1 cellular context compared by ENCODE assay signal in the genomic region with DNA sequence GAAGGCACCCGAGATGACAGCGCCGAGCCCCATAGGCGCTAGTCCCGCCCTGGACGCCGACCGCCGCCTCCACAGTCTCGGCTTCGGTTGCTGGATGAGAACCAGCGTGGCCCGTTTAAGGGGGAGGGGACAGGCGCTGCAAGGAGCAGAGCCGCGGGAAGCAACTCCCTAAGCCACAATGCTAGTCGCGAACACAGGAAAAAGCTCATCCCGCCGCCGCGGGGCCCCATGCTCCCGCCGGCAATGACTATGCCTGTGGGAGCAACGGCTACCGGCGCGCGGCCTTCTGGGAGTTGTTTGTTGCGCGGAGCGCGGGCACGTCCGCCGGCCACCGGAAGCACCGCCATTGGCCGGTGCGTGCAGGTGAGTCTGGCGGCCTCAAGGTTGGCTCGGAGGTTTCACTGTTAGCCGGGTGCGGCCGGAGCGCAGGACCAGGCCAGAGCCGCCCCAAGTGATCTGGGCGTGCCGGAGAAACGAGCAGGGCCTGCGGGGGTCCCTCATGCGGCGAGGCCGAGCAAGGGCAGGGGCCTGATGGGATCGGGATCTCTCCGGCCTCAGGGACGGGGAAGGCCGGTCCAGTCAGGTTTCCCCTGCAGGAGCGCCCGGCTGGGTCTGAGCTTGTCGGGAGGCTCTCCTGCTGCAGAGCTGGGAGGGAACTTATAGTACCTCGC.
TF ChIP-seq lines count a peak whose summit lies in the region.

A gene (plus strand): TSS at position 331 of the 671 bp plus-strand sequence. CDS start 15,110 bp downstream, outside the sequence.

TF ChIP-seq in GM12878, 131 proteins besides CTCF, POLR2A, EP300 and RAD21 (continued from another document):
- TF ChIP-seq, protein P1, sequence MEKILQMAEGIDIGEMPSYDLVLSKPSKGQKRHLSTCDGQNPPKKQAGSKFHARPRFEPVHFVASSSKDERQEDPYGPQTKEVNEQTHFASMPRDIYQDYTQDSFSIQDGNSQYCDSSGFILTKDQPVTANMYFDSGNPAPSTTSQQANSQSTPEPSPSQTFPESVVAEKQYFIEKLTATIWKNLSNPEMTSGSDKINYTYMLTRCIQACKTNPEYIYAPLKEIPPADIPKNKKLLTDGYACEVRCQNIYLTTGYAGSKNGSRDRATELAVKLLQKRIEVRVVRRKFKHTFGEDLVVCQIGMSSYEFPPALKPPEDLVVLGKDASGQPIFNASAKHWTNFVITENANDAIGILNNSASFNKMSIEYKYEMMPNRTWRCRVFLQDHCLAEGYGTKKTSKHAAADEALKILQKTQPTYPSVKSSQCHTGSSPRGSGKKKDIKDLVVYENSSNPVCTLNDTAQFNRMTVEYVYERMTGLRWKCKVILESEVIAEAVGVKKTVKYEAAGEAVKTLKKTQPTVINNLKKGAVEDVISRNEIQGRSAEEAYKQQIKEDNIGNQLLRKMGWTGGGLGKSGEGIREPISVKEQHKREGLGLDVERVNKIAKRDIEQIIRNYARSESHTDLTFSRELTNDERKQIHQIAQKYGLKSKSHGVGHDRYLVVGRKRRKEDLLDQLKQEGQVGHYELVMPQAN (conservative IDR thresholded peaks at IDR 0.05): peak; percentile 42
- peak; percentile 74 to 77 for TF ChIP-seq IKZF2 (IDR thresholded peaks at IDR 0.05)
- TF ChIP-seq, protein P2, sequence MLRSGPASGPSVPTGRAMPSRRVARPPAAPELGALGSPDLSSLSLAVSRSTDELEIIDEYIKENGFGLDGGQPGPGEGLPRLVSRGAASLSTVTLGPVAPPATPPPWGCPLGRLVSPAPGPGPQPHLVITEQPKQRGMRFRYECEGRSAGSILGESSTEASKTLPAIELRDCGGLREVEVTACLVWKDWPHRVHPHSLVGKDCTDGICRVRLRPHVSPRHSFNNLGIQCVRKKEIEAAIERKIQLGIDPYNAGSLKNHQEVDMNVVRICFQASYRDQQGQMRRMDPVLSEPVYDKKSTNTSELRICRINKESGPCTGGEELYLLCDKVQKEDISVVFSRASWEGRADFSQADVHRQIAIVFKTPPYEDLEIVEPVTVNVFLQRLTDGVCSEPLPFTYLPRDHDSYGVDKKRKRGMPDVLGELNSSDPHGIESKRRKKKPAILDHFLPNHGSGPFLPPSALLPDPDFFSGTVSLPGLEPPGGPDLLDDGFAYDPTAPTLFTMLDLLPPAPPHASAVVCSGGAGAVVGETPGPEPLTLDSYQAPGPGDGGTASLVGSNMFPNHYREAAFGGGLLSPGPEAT (IDR thresholded peaks at IDR 0.05; ENCODE audit: low read depth): peak; percentile 70; the same call in 1 of the 2 replicates
- TF ChIP-seq POU2F2 (IDR thresholded peaks at IDR 0.05; ENCODE audit: borderline replicate concordance, low read depth, low read length): no peak
- no peak for TF ChIP-seq CHD1 (IDR thresholded peaks at IDR 0.05; ENCODE audit: low read depth, low read length)
- TF ChIP-seq SREBF2 (IDR thresholded peaks at IDR 0.05; ENCODE audit: low read length): no peak
- TF ChIP-seq CEBPB (IDR thresholded peaks at IDR 0.05; ENCODE audit: borderline replicate concordance in 1 of 2, low read depth in 2 of 2, low read length in 2 of 2): no peak
- TF ChIP-seq, protein P3, sequence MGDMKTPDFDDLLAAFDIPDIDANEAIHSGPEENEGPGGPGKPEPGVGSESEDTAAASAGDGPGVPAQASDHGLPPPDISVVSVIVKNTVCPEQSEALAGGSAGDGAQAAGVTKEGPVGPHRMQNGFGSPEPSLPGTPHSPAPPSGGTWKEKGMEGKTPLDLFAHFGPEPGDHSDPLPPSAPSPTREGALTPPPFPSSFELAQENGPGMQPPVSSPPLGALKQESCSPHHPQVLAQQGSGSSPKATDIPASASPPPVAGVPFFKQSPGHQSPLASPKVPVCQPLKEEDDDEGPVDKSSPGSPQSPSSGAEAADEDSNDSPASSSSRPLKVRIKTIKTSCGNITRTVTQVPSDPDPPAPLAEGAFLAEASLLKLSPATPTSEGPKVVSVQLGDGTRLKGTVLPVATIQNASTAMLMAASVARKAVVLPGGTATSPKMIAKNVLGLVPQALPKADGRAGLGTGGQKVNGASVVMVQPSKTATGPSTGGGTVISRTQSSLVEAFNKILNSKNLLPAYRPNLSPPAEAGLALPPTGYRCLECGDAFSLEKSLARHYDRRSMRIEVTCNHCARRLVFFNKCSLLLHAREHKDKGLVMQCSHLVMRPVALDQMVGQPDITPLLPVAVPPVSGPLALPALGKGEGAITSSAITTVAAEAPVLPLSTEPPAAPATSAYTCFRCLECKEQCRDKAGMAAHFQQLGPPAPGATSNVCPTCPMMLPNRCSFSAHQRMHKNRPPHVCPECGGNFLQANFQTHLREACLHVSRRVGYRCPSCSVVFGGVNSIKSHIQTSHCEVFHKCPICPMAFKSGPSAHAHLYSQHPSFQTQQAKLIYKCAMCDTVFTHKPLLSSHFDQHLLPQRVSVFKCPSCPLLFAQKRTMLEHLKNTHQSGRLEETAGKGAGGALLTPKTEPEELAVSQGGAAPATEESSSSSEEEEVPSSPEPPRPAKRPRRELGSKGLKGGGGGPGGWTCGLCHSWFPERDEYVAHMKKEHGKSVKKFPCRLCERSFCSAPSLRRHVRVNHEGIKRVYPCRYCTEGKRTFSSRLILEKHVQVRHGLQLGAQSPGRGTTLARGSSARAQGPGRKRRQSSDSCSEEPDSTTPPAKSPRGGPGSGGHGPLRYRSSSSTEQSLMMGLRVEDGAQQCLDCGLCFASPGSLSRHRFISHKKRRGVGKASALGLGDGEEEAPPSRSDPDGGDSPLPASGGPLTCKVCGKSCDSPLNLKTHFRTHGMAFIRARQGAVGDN (IDR thresholded peaks at IDR 0.05): peak; percentile 93
- no peak for TF ChIP-seq BCL11A (IDR thresholded peaks at IDR 0.05; ENCODE audit: low read depth, low read length)
- TF ChIP-seq ZNF384 (IDR thresholded peaks at IDR 0.05; ENCODE audit: borderline replicate concordance, low read depth, low read length): no peak
- peak; percentile 77 for TF ChIP-seq EED (IDR thresholded peaks at IDR 0.05; ENCODE audit: low read depth)
- no peak for TF ChIP-seq MYC (IDR thresholded peaks at IDR 0.05; ENCODE audit: insufficient read depth, insufficient read length, insufficient replicate concordance, low read length, severe bottlenecking)
- TF ChIP-seq RELA (IDR thresholded peaks at IDR 0.05; ENCODE audit: borderline replicate concordance, partially characterized antibody): no peak
- TF ChIP-seq BMI1 (IDR thresholded peaks at IDR 0.05; ENCODE audit: borderline replicate concordance): no peak
- TF ChIP-seq, protein P4, sequence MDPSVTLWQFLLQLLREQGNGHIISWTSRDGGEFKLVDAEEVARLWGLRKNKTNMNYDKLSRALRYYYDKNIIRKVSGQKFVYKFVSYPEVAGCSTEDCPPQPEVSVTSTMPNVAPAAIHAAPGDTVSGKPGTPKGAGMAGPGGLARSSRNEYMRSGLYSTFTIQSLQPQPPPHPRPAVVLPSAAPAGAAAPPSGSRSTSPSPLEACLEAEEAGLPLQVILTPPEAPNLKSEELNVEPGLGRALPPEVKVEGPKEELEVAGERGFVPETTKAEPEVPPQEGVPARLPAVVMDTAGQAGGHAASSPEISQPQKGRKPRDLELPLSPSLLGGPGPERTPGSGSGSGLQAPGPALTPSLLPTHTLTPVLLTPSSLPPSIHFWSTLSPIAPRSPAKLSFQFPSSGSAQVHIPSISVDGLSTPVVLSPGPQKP (IDR thresholded peaks at IDR 0.05; ENCODE audit: low read depth, low read length): peak; percentile 58; the same call in 1 of the 2 replicates
- TF ChIP-seq, protein P5, sequence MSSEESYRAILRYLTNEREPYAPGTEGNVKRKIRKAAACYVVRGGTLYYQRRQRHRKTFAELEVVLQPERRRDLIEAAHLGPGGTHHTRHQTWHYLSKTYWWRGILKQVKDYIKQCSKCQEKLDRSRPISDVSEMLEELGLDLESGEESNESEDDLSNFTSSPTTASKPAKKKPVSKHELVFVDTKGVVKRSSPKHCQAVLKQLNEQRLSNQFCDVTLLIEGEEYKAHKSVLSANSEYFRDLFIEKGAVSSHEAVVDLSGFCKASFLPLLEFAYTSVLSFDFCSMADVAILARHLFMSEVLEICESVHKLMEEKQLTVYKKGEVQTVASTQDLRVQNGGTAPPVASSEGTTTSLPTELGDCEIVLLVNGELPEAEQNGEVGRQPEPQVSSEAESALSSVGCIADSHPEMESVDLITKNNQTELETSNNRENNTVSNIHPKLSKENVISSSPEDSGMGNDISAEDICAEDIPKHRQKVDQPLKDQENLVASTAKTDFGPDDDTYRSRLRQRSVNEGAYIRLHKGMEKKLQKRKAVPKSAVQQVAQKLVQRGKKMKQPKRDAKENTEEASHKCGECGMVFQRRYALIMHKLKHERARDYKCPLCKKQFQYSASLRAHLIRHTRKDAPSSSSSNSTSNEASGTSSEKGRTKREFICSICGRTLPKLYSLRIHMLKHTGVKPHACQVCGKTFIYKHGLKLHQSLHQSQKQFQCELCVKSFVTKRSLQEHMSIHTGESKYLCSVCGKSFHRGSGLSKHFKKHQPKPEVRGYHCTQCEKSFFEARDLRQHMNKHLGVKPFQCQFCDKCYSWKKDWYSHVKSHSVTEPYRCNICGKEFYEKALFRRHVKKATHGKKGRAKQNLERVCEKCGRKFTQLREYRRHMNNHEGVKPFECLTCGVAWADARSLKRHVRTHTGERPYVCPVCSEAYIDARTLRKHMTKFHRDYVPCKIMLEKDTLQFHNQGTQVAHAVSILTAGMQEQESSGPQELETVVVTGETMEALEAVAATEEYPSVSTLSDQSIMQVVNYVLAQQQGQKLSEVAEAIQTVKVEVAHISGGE (CRISPR knock-in tag; IDR thresholded peaks at IDR 0.05): no peak
- no peak for TF ChIP-seq SMC3 (IDR thresholded peaks at IDR 0.05; ENCODE audit: borderline replicate concordance, low read length)
- TF ChIP-seq HDAC6 (IDR thresholded peaks at IDR 0.05; ENCODE audit: unreplicated experiment): no peak
- no peak for TF ChIP-seq RCOR1 (conservative IDR thresholded peaks at IDR 0.05; ENCODE audit: low read depth, low read length)
- peak; percentile 32; the same call in 1 of the 2 replicates for TF ChIP-seq LARP7 (IDR thresholded peaks at IDR 0.05)
- peak; percentile 87; the same call in 1 of the 2 replicates for TF ChIP-seq ASH2L (IDR thresholded peaks at IDR 0.05; ENCODE audit: borderline replicate concordance, low read depth)
- no peak for TF ChIP-seq PAX5 (IDR thresholded peaks at IDR 0.05; ENCODE audit: borderline replicate concordance, low read depth, low read length)
- no peak for TF ChIP-seq IRF4 (IDR thresholded peaks at IDR 0.05; ENCODE audit: low read depth, low read length)
- TF ChIP-seq ZSCAN29 (IDR thresholded peaks at IDR 0.05): no peak
- TF ChIP-seq WRNIP1 (IDR thresholded peaks at IDR 0.05; ENCODE audit: borderline replicate concordance, low read depth, low read length): no peak
- TF ChIP-seq, protein P6, sequence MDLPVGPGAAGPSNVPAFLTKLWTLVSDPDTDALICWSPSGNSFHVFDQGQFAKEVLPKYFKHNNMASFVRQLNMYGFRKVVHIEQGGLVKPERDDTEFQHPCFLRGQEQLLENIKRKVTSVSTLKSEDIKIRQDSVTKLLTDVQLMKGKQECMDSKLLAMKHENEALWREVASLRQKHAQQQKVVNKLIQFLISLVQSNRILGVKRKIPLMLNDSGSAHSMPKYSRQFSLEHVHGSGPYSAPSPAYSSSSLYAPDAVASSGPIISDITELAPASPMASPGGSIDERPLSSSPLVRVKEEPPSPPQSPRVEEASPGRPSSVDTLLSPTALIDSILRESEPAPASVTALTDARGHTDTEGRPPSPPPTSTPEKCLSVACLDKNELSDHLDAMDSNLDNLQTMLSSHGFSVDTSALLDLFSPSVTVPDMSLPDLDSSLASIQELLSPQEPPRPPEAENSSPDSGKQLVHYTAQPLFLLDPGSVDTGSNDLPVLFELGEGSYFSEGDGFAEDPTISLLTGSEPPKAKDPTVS (IDR thresholded peaks at IDR 0.05; ENCODE audit: low read depth, low read length): no peak
- no peak for TF ChIP-seq SUZ12 (IDR thresholded peaks at IDR 0.05; ENCODE audit: unreplicated experiment)
- TF ChIP-seq FOS (IDR thresholded peaks at IDR 0.05; ENCODE audit: borderline replicate concordance, extremely low read depth, insufficient read length): no peak
- peak; percentile 43; the same call in 1 of the 2 replicates for TF ChIP-seq POLR2AphosphoS2 (IDR thresholded peaks at IDR 0.05; ENCODE audit: low read depth, low read length)
- TF ChIP-seq NFIC (IDR thresholded peaks at IDR 0.05; ENCODE audit: low read depth, low read length): no peak
- TF ChIP-seq IKZF1 (conservative IDR thresholded peaks at IDR 0.05): peak; percentile 92
- TF ChIP-seq, protein P7, sequence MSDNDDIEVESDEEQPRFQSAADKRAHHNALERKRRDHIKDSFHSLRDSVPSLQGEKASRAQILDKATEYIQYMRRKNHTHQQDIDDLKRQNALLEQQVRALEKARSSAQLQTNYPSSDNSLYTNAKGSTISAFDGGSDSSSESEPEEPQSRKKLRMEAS (IDR thresholded peaks at IDR 0.05; ENCODE audit: low read depth, low read length): peak; percentile 67
